Comparison of ENCODE assay signal across 8 cellular contexts in the genomic region with DNA sequence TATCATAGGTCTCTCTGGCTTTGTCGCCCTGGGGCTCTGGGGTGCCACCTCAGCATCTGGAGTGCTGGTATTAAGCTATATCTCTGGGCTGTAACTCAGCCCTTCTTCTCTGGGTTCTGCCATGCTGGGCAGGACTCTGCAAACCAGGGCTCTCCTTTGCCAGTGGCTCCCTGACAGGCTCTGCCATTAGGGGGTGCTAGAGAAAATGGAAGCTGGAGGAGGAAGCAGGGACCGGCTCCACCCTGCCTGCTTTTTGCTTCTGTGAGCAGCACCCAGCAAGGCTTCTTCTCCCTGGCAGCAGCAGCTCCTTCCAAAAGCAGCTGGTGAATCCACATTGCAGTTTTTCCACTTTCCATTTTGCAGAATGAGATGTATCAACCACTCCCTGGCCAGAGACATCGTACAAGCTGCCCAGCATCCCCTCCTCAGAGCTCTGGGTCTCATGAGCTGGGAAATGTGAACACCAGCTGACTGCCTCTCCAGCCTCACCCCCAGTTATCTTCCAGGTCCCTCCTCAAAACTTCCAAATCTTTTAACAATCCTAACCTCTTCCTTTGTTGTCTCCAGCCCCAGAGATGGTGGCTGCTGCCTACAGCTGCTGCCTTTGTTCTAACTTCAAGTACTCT.
DNase-seq lines count a peak whose midpoint lies in the region; ATAC-seq and TF ChIP-seq lines count a peak whose summit lies in the region.

No MANE protein-coding gene starts in this region.

- H3K9ac ChIP-seq in OCI-LY3 (ENCODE audit: low read length), result no peak overlapping the region
- no peak overlapping the region for H3K9ac ChIP-seq in smooth muscle cell (ENCODE audit: low read depth)

- intact Hi-C loops in left ventricle myocardium inferior (cut with micrococcal nuclease), result no loop called here

- no peaks in the 10 kb centered on the region for H3K36me3 ChIP-seq in OCI-LY3 (replicated peaks; ENCODE audit: low read depth, low read length)
- H3K36me3 ChIP-seq in left ventricle myocardium inferior, result no peaks in the 10 kb centered on the region
- no peaks in the 10 kb centered on the region for H3K36me3 ChIP-seq in smooth muscle cell (ENCODE audit: low read depth)

- peaks cover 48% of the 10 kb centered on the region for H3K27me3 Mint-ChIP-seq in activated naive CD8-positive, alpha-beta T cell treated with anti-CD3 and anti-CD28 coated beads, Interleukin-2, amount 10 ng/mL, durations not matched to agents 7 days and 5 days

- no peaks in the 10 kb centered on the region for H3K9me3 ChIP-seq in OCI-LY3 (ENCODE audit: insufficient read depth, low read length)
- no peaks in the 10 kb centered on the region for H3K9me3 ChIP-seq in left ventricle myocardium inferior (replicated peaks)
- no peaks in the 10 kb centered on the region for H3K9me3 ChIP-seq in smooth muscle cell (replicated peaks; ENCODE audit: low read depth)

- no peaks in the 10 kb centered on the region for H3F3A ChIP-seq in smooth muscle cell (ENCODE audit: low read depth)

- no peak overlapping the region for H3K4me3 Mint-ChIP-seq in activated naive CD8-positive, alpha-beta T cell treated with anti-CD3 and anti-CD28 coated beads, Interleukin-2, amount 10 ng/mL, durations not matched to agents 7 days and 5 days

- H4K20me1 ChIP-seq in OCI-LY3 (ENCODE audit: insufficient read depth, low read length) (no peaks in the 10 kb centered on the region), smooth muscle cell (ENCODE audit: low read depth) (no peaks in the 10 kb centered on the region)

- H3K4me1 Mint-ChIP-seq in activated naive CD8-positive, alpha-beta T cell treated with anti-CD3 and anti-CD28 coated beads, Interleukin-2, amount 10 ng/mL, durations not matched to agents 7 days and 5 days, result peaks cover 1% of the 10 kb centered on the region

- POLR2A ChIA-PET in activated naive CD8-positive, alpha-beta T cell treated with anti-CD3 and anti-CD28 coated beads, Interleukin-2, amount 10 ng/mL, durations not matched to agents 7 days and 5 days (lab: Charles Lee), result interaction anchor here (0.8 to 1.1 kb wide), 2 partner anchors 343 to 345 kb away, joined by 3 to 4 read pairs; no protein-coding TSS in a partner anchor

- in situ Hi-C loops in G401 (cut with HindIII; ENCODE audit: low sequenced_read_pairs), result no loop called here

- H3K9me3 Mint-ChIP-seq in activated naive CD8-positive, alpha-beta T cell treated with anti-CD3 and anti-CD28 coated beads, Interleukin-2, amount 10 ng/mL, durations not matched to agents 7 days and 5 days, result no peaks in the 10 kb centered on the region

- peak overlapping the region; percentile 80 for H3K4me2 ChIP-seq in OCI-LY3 (ENCODE audit: low read length)
- H3K4me2 ChIP-seq in smooth muscle cell, result no peak overlapping the region

- H3K4me3 ChIP-seq in OCI-LY3 (ENCODE audit: low read length), result peak overlapping the region; percentile 6; the same call in 1 of the 2 replicates
- no peak overlapping the region for H3K4me3 ChIP-seq in left ventricle myocardium inferior
- H3K4me3 ChIP-seq in smooth muscle cell, result no peak overlapping the region

- H3K36me3 Mint-ChIP-seq in activated naive CD8-positive, alpha-beta T cell treated with anti-CD3 and anti-CD28 coated beads, Interleukin-2, amount 10 ng/mL, durations not matched to agents 7 days and 5 days, result no peaks in the 10 kb centered on the region

- H2AFZ ChIP-seq in OCI-LY3 (ENCODE audit: low read depth, low read length) (peak overlapping the region; percentile 13; the same call in 1 of the 2 replicates), smooth muscle cell (ENCODE audit: low read depth) (no peak overlapping the region)

- H3K27ac ChIP-seq in OCI-LY3 (ENCODE audit: low read length) (no peak overlapping the region), left ventricle myocardium inferior (replicated peaks) (no peak overlapping the region), smooth muscle cell (ENCODE audit: low read depth) (no peak overlapping the region)

- ATAC-seq in HG02678 (IDR thresholded peaks at IDR 0.05; ENCODE audit: unreplicated experiment), result peak; percentile 69
- peak; percentile 65 for ATAC-seq in activated naive CD8-positive, alpha-beta T cell treated with anti-CD3 and anti-CD28 coated beads, Interleukin-2, amount 10 ng/mL, durations not matched to agents 7 days and 5 days (ENCODE audit: low read depth)

- H3K79me2 ChIP-seq in OCI-LY3 (ENCODE audit: low read length) (no peaks in the 10 kb centered on the region), smooth muscle cell (ENCODE audit: low read depth) (no peaks in the 10 kb centered on the region)

- DNase-seq in G401 (ENCODE audit: low spot score) (peak; percentile 39), left ventricle myocardium inferior (peak; percentile 34), smooth muscle cell (lab: John Stamatoyannopoulos, UW; ENCODE audit: unreplicated experiment) (no peak), T-helper 9 cell (no peak), HuH-7.5 (ENCODE audit: low spot score) (no peak)
- DNase-seq in activated naive CD8-positive, alpha-beta T cell treated with anti-CD3 and anti-CD28 coated beads, Interleukin-2, amount 10 ng/mL, durations not matched to agents 7 days and 5 days, result peak; percentile 42

- 38% methylated on average over 3 of the region's 3 CpGs for WGBS in smooth muscle cell (ENCODE audit: low lambda C conversion rate)

- TF ChIP-seq CTCF in OCI-LY3 (IDR thresholded peaks at IDR 0.05; ENCODE audit: low read depth, low read length), result peak; percentile 97
- peak; percentile 70 for TF ChIP-seq CTCF in left ventricle myocardium inferior (IDR thresholded peaks at IDR 0.05; ENCODE audit: borderline replicate concordance)
- peak; percentile 52 for TF ChIP-seq CTCF in smooth muscle cell (IDR thresholded peaks at IDR 0.05; ENCODE audit: borderline replicate concordance, insufficient read depth, poor library complexity, severe bottlenecking)

- H3K4me1 ChIP-seq in OCI-LY3 (ENCODE audit: low read length), result peaks cover 21% of the 10 kb centered on the region
- H3K4me1 ChIP-seq in left ventricle myocardium inferior, result peaks cover 3% of the 10 kb centered on the region
- peaks cover 4% of the 10 kb centered on the region for H3K4me1 ChIP-seq in smooth muscle cell (ENCODE audit: low read depth)

- peaks cover 49% of the 10 kb centered on the region for H3K27me3 ChIP-seq in OCI-LY3 (ENCODE audit: low read depth, low read length)
- H3K27me3 ChIP-seq in left ventricle myocardium inferior (ENCODE audit: low read depth), result peaks cover 76% of the 10 kb centered on the region
- peaks cover 19% of the 10 kb centered on the region for H3K27me3 ChIP-seq in smooth muscle cell (ENCODE audit: low read depth)

- no peak overlapping the region for H3K27ac Mint-ChIP-seq in activated naive CD8-positive, alpha-beta T cell treated with anti-CD3 and anti-CD28 coated beads, Interleukin-2, amount 10 ng/mL, durations not matched to agents 7 days and 5 days

Comparison
In these comparisons a context has a peak if more than half of its experiments do, and no peak if none do; other contexts are left out.
1. DNase-seq: peak in G401 (single experiment), activated naive CD8-positive, alpha-beta T cell treated with anti-CD3 and anti-CD28 coated beads, Interleukin-2, amount 10 ng/mL, durations not matched to agents 7 days and 5 days (single experiment) and left ventricle myocardium inferior (single experiment); none in smooth muscle cell (single experiment), T-helper 9 cell (single experiment) and HuH-7.5 (single experiment).
2. Peak in every context shown above with its lines, with median percentiles within 50 percentile points of each other: CTCF ChIP-seq.